In the genomic region with DNA sequence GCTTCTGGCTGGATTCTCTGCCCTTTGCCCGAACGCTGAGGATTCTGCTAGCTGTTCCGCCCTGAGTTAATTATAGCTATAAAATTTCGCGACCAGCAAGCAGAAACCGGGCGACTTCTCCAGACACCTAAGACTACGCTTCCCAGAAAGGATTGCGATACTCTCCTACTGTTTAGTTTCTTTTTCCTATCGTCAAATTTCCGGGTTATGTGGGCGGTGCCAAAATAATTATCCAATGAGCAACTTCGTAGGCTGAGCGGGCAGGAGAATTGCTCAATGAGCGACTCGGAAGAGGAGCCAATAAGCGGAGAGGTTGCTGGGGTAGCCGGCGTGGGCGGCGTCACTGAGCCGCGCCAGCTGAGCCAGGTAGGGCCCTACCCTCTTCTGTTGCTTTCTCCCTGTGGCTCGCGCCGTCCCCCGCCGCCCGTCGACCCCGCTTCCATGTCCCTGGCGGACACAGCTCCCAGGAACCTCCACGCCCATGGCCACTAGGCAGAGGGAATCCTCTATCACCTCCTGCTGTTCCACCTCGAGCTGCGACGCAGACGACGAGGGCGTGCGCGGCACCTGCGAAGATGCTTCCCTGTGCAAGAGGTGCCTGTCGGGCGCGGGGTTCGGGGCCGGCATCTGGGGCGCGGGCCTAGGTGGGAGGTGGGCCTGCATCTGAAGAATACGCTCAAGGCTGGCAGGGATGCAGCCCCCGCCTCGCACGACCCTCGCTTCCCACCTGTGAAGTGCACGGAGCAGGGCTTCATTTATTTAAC, we compare ENCODE assay signal across 1 cellular context.
A peak's percentile ranks its signal among the peaks of the same experiment; 100 is the strongest.
TF ChIP-seq lines count a peak whose summit lies in the region.

A gene (plus strand): TSS at position 340 of the 764 bp plus-strand sequence. CDS start 142 bp downstream, at position 482.

TF ChIP-seq in HepG2, 621 proteins besides CTCF, POLR2A, EP300 and RAD21 (continued from another document and continues in another):
- TF ChIP-seq, protein P1, sequence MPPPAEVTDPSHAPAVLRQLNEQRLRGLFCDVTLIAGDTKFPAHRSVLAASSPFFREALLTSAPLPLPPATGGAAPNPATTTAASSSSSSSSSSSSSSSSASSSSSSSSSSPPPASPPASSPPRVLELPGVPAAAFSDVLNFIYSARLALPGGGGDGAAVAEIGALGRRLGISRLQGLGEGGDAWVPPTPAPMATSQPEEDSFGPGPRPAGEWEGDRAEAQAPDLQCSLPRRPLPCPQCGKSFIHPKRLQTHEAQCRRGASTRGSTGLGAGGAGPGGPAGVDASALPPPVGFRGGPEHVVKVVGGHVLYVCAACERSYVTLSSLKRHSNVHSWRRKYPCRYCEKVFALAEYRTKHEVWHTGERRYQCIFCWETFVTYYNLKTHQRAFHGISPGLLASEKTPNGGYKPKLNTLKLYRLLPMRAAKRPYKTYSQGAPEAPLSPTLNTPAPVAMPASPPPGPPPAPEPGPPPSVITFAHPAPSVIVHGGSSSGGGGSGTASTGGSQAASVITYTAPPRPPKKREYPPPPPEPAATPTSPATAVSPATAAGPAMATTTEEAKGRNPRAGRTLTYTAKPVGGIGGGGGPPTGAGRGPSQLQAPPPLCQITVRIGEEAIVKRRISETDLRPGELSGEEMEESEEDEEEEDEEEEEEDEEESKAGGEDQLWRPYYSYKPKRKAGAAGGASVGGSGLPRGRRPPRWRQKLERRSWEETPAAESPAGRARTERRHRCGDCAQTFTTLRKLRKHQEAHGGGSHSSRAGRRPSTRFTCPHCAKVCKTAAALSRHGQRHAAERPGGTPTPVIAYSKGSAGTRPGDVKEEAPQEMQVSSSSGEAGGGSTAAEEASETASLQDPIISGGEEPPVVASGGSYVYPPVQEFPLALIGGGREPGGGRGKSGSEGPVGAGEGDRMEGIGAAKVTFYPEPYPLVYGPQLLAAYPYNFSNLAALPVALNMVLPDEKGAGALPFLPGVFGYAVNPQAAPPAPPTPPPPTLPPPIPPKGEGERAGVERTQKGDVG (CRISPR knock-in tag; IDR thresholded peaks at IDR 0.05; ENCODE audit: borderline replicate concordance): no peak
- no peak for TF ChIP-seq MBD4 (IDR thresholded peaks at IDR 0.05; ENCODE audit: borderline replicate concordance, low read length)
- TF ChIP-seq, protein P2, sequence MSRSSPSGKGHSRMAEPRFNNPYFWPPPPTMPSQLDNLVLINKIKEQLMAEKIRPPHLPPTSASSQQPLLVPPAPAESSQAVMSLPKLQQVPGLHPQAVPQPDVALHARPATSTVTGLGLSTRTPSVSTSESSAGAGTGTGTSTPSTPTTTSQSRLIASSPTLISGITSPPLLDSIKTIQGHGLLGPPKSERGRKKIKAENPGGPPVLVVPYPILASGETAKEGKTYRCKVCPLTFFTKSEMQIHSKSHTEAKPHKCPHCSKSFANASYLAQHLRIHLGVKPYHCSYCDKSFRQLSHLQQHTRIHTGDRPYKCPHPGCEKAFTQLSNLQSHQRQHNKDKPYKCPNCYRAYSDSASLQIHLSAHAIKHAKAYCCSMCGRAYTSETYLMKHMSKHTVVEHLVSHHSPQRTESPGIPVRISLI (CRISPR knock-in tag; IDR thresholded peaks at IDR 0.05; ENCODE audit: borderline replicate concordance): no peak; the same call in 1 of the 2 replicates
- TF ChIP-seq WIZ (CRISPR knock-in tag; IDR thresholded peaks at IDR 0.05): peak; percentile 46; the same call in 1 of the 2 replicates
- peak; percentile 85 for TF ChIP-seq ELF3 (CRISPR knock-in tag; IDR thresholded peaks at IDR 0.05)
- no peak; the same call in 1 of the 2 replicates for TF ChIP-seq GZF1 (CRISPR knock-in tag; IDR thresholded peaks at IDR 0.05)
- TF ChIP-seq HOXA9 (CRISPR knock-in tag; IDR thresholded peaks at IDR 0.05; ENCODE audit: borderline replicate concordance): 0 out of 2 replicates have a peak, but pooled peaks have one; percentile 39
- TF ChIP-seq, protein P3, sequence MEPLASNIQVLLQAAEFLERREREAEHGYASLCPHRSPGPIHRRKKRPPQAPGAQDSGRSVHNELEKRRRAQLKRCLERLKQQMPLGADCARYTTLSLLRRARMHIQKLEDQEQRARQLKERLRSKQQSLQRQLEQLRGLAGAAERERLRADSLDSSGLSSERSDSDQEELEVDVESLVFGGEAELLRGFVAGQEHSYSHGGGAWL (CRISPR knock-in tag; IDR thresholded peaks at IDR 0.05): peak; percentile 56; the same call in 1 of the 2 replicates
- TF ChIP-seq, protein P4, sequence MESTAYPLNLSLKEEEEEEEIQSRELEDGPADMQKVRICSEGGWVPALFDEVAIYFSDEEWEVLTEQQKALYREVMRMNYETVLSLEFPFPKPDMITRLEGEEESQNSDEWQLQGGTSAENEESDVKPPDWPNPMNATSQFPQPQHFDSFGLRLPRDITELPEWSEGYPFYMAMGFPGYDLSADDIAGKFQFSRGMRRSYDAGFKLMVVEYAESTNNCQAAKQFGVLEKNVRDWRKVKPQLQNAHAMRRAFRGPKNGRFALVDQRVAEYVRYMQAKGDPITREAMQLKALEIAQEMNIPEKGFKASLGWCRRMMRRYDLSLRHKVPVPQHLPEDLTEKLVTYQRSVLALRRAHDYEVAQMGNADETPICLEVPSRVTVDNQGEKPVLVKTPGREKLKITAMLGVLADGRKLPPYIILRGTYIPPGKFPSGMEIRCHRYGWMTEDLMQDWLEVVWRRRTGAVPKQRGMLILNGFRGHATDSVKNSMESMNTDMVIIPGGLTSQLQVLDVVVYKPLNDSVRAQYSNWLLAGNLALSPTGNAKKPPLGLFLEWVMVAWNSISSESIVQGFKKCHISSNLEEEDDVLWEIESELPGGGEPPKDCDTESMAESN (CRISPR knock-in tag; conservative IDR thresholded peaks at IDR 0.05): peak; percentile 52; the same call in 1 of the 2 replicates
- no peak; the same call in 1 of the 2 replicates for TF ChIP-seq RBAK (CRISPR knock-in tag; IDR thresholded peaks at IDR 0.05)
- no peak for TF ChIP-seq JUN (CRISPR knock-in tag; IDR thresholded peaks at IDR 0.05)
- TF ChIP-seq, protein P5, sequence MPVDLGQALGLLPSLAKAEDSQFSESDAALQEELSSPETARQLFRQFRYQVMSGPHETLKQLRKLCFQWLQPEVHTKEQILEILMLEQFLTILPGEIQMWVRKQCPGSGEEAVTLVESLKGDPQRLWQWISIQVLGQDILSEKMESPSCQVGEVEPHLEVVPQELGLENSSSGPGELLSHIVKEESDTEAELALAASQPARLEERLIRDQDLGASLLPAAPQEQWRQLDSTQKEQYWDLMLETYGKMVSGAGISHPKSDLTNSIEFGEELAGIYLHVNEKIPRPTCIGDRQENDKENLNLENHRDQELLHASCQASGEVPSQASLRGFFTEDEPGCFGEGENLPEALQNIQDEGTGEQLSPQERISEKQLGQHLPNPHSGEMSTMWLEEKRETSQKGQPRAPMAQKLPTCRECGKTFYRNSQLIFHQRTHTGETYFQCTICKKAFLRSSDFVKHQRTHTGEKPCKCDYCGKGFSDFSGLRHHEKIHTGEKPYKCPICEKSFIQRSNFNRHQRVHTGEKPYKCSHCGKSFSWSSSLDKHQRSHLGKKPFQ (CRISPR knock-in tag; IDR thresholded peaks at IDR 0.05; ENCODE audit: insufficient replicate concordance): no peak
- TF ChIP-seq ZNF34 (CRISPR knock-in tag; IDR thresholded peaks at IDR 0.05; ENCODE audit: borderline replicate concordance): no peak
- no peak for TF ChIP-seq MATR3 (CRISPR knock-in tag; IDR thresholded peaks at IDR 0.05)
- TF ChIP-seq ZSCAN30 (CRISPR knock-in tag; IDR thresholded peaks at IDR 0.05): no peak
- no peak for TF ChIP-seq RELA (CRISPR knock-in tag; IDR thresholded peaks at IDR 0.05)
- no peak for TF ChIP-seq RARA (CRISPR knock-in tag; IDR thresholded peaks at IDR 0.05)
- TF ChIP-seq HOXA7 (CRISPR knock-in tag; IDR thresholded peaks at IDR 0.05): no peak
- 0 out of 2 replicates have a peak, but pooled peaks have one; percentile 21 for TF ChIP-seq SATB2 (CRISPR knock-in tag; IDR thresholded peaks at IDR 0.05)
- TF ChIP-seq, protein P6, sequence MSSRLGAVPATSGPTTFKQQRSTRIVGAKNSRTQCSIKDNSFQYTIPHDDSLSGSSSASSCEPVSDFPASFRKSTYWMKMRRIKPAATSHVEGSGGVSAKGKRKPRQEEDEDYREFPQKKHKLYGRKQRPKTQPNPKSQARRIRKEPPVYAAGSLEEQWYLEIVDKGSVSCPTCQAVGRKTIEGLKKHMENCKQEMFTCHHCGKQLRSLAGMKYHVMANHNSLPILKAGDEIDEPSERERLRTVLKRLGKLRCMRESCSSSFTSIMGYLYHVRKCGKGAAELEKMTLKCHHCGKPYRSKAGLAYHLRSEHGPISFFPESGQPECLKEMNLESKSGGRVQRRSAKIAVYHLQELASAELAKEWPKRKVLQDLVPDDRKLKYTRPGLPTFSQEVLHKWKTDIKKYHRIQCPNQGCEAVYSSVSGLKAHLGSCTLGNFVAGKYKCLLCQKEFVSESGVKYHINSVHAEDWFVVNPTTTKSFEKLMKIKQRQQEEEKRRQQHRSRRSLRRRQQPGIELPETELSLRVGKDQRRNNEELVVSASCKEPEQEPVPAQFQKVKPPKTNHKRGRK (CRISPR knock-in tag; IDR thresholded peaks at IDR 0.05): no peak
- no peak for TF ChIP-seq ZBTB3 (CRISPR knock-in tag; IDR thresholded peaks at IDR 0.05; ENCODE audit: borderline replicate concordance, low read depth)
- TF ChIP-seq, protein P7, sequence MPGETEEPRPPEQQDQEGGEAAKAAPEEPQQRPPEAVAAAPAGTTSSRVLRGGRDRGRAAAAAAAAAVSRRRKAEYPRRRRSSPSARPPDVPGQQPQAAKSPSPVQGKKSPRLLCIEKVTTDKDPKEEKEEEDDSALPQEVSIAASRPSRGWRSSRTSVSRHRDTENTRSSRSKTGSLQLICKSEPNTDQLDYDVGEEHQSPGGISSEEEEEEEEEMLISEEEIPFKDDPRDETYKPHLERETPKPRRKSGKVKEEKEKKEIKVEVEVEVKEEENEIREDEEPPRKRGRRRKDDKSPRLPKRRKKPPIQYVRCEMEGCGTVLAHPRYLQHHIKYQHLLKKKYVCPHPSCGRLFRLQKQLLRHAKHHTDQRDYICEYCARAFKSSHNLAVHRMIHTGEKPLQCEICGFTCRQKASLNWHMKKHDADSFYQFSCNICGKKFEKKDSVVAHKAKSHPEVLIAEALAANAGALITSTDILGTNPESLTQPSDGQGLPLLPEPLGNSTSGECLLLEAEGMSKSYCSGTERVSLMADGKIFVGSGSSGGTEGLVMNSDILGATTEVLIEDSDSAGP (CRISPR knock-in tag; IDR thresholded peaks at IDR 0.05; ENCODE audit: borderline replicate concordance): peak; percentile 91
- TF ChIP-seq, protein P8, sequence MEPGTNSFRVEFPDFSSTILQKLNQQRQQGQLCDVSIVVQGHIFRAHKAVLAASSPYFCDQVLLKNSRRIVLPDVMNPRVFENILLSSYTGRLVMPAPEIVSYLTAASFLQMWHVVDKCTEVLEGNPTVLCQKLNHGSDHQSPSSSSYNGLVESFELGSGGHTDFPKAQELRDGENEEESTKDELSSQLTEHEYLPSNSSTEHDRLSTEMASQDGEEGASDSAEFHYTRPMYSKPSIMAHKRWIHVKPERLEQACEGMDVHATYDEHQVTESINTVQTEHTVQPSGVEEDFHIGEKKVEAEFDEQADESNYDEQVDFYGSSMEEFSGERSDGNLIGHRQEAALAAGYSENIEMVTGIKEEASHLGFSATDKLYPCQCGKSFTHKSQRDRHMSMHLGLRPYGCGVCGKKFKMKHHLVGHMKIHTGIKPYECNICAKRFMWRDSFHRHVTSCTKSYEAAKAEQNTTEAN (CRISPR knock-in tag; conservative IDR thresholded peaks at IDR 0.05): 0 out of 2 replicates have a peak, but pooled peaks have one; percentile 21
- TF ChIP-seq NONO (IDR thresholded peaks at IDR 0.05): no peak
- peak; percentile 83 for TF ChIP-seq NONO (CRISPR knock-in tag; conservative IDR thresholded peaks at IDR 0.05)
- TF ChIP-seq ZNF615 (CRISPR knock-in tag; IDR thresholded peaks at IDR 0.05; ENCODE audit: borderline replicate concordance): no peak
- no peak for TF ChIP-seq ATF7 (IDR thresholded peaks at IDR 0.05)
- TF ChIP-seq ATF7 (CRISPR knock-in tag; IDR thresholded peaks at IDR 0.05): peak; percentile 75; the same call in 1 of the 2 replicates
- TF ChIP-seq, protein P9, sequence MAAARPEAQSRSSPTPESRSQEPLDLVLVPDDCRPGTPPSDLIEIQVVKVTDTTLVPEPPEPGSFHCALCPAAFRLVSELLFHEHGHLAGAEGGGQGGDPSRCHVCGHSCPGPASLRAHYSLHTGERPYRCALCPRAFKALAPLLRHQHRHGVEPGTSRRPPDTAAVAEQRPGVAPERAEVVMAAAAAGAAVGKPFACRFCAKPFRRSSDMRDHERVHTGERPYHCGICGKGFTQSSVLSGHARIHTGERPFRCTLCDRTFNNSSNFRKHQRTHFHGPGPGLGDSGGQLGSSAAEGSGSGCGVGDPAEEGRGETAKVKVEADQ (CRISPR knock-in tag; IDR thresholded peaks at IDR 0.05; ENCODE audit: borderline replicate concordance): peak; percentile 42; the same call in 1 of the 2 replicates
- TF ChIP-seq ZNF234 (CRISPR knock-in tag; conservative IDR thresholded peaks at IDR 0.05): no peak
- peak; percentile 81 for TF ChIP-seq ZNF782 (CRISPR knock-in tag; IDR thresholded peaks at IDR 0.05; ENCODE audit: borderline replicate concordance)
- TF ChIP-seq, protein P10, sequence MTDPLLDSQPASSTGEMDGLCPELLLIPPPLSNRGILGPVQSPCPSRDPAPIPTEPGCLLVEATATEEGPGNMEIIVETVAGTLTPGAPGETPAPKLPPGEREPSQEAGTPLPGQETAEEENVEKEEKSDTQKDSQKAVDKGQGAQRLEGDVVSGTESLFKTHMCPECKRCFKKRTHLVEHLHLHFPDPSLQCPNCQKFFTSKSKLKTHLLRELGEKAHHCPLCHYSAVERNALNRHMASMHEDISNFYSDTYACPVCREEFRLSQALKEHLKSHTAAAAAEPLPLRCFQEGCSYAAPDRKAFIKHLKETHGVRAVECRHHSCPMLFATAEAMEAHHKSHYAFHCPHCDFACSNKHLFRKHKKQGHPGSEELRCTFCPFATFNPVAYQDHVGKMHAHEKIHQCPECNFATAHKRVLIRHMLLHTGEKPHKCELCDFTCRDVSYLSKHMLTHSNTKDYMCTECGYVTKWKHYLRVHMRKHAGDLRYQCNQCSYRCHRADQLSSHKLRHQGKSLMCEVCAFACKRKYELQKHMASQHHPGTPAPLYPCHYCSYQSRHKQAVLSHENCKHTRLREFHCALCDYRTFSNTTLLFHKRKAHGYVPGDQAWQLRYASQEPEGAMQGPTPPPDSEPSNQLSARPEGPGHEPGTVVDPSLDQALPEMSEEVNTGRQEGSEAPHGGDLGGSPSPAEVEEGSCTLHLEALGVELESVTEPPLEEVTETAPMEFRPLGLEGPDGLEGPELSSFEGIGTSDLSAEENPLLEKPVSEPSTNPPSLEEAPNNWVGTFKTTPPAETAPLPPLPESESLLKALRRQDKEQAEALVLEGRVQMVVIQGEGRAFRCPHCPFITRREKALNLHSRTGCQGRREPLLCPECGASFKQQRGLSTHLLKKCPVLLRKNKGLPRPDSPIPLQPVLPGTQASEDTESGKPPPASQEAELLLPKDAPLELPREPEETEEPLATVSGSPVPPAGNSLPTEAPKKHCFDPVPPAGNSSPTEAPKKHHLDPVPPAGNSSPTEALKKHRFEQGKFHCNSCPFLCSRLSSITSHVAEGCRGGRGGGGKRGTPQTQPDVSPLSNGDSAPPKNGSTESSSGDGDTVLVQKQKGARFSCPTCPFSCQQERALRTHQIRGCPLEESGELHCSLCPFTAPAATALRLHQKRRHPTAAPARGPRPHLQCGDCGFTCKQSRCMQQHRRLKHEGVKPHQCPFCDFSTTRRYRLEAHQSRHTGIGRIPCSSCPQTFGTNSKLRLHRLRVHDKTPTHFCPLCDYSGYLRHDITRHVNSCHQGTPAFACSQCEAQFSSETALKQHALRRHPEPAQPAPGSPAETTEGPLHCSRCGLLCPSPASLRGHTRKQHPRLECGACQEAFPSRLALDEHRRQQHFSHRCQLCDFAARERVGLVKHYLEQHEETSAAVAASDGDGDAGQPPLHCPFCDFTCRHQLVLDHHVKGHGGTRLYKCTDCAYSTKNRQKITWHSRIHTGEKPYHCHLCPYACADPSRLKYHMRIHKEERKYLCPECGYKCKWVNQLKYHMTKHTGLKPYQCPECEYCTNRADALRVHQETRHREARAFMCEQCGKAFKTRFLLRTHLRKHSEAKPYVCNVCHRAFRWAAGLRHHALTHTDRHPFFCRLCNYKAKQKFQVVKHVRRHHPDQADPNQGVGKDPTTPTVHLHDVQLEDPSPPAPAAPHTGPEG (CRISPR knock-in tag; IDR thresholded peaks at IDR 0.05): no peak
- no peak for TF ChIP-seq NFE2 (CRISPR knock-in tag; IDR thresholded peaks at IDR 0.05)
